Comparison of ENCODE assay signal across 13 cellular contexts in genomic region chr6:13796781-13797180, GRCh38.
"Had no signal": no experiment of that assay in that cellular context is flagged by ENCODE, and none has a peak within 500 bp of the region (broad histone marks: within the 10 kb centered on the region; RNA-seq: fewer than 3 reads in every experiment).

No MANE protein-coding gene starts in this region.

- H3K27me3 ChIP-seq: tibial artery had no signal

- H3K27ac ChIP-seq: tibial artery had no signal

- H3K4me1 ChIP-seq: tibial artery had no signal

- H3K4me3 ChIP-seq: tibial artery had no signal

- H3K4me3 Mint-ChIP-seq: activated CD4-positive, alpha-beta T cell treated with anti-CD3 and anti-CD28 coated beads, Interleukin-2, amount 10 ng/mL, durations not matched to agents 7 days and 5 days; activated naive CD4-positive, alpha-beta T cell treated with anti-CD3 and anti-CD28 coated beads, Interleukin-2, amount 10 ng/mL, durations not matched to agents 7 days and 5 days; activated T-helper 17 cell treated with anti-CD3 and anti-CD28 coated beads, Interleukin-2, amount 50 U/mL, for 72 hours; central memory CD8-positive, alpha-beta T cell; immature natural killer cell; T-helper 17 cell had no signal

- DNase-seq: activated CD4-positive, alpha-beta T cell treated with anti-CD3 and anti-CD28 coated beads, Interleukin-2, amount 10 ng/mL, durations not matched to agents 7 days and 5 days; activated CD4-positive, CD25-positive, alpha-beta regulatory T cell; activated CD8-positive, alpha-beta memory T cell treated with anti-CD3 and anti-CD28 coated beads for 24 hours; activated naive CD4-positive, alpha-beta T cell treated with anti-CD3 and anti-CD28 coated beads, Interleukin-2, amount 10 ng/mL, durations not matched to agents 7 days and 5 days; effector memory CD4-positive, alpha-beta T cell; immature natural killer cell; left cardiac atrium; stimulated activated CD4-positive, alpha-beta T cell treated with anti-CD3 and anti-CD28 coated beads, Interleukin-15, amount 100 ng/mL, for 24 hours; stimulated activated CD4-positive, alpha-beta T cell treated with anti-CD3 and anti-CD28 coated beads, Interleukin-4, amount 100 ng/mL, for 24 hours; T-helper 17 cell; tibial artery had no signal

- H3K9me3 ChIP-seq: tibial artery had no signal

- H3K27me3 Mint-ChIP-seq: activated CD4-positive, alpha-beta T cell treated with anti-CD3 and anti-CD28 coated beads, Interleukin-2, amount 10 ng/mL, durations not matched to agents 7 days and 5 days; activated naive CD4-positive, alpha-beta T cell treated with anti-CD3 and anti-CD28 coated beads, Interleukin-2, amount 10 ng/mL, durations not matched to agents 7 days and 5 days; activated T-helper 17 cell treated with anti-CD3 and anti-CD28 coated beads, Interleukin-2, amount 50 U/mL, for 72 hours; central memory CD8-positive, alpha-beta T cell; T-helper 17 cell had no signal

- H3K27ac Mint-ChIP-seq: activated CD4-positive, alpha-beta T cell treated with anti-CD3 and anti-CD28 coated beads, Interleukin-2, amount 10 ng/mL, durations not matched to agents 7 days and 5 days; activated naive CD4-positive, alpha-beta T cell treated with anti-CD3 and anti-CD28 coated beads, Interleukin-2, amount 10 ng/mL, durations not matched to agents 7 days and 5 days; activated T-helper 17 cell treated with anti-CD3 and anti-CD28 coated beads, Interleukin-2, amount 50 U/mL, for 72 hours; T-helper 17 cell had no signal

- ATAC-seq: activated T-helper 17 cell treated with anti-CD3 and anti-CD28 coated beads, Interleukin-2, amount 50 U/mL, for 72 hours; left cardiac atrium; T-helper 17 cell had no signal

- H3K9me3 Mint-ChIP-seq: activated CD4-positive, alpha-beta T cell treated with anti-CD3 and anti-CD28 coated beads, Interleukin-2, amount 10 ng/mL, durations not matched to agents 7 days and 5 days; activated naive CD4-positive, alpha-beta T cell treated with anti-CD3 and anti-CD28 coated beads, Interleukin-2, amount 10 ng/mL, durations not matched to agents 7 days and 5 days; activated T-helper 17 cell treated with anti-CD3 and anti-CD28 coated beads, Interleukin-2, amount 50 U/mL, for 72 hours; central memory CD8-positive, alpha-beta T cell; immature natural killer cell had no signal
